17 cellular contexts compared by ENCODE assay signal in genomic region chr15:96559087-96559486, GRCh38.
DNase-seq lines count a peak whose midpoint lies in the region; ATAC-seq and TF ChIP-seq lines count a peak whose summit lies in the region.
"Had no signal": no experiment of that assay in that cellular context is flagged by ENCODE, and none has a peak within 500 bp of the region (broad histone marks: within the 10 kb centered on the region; RNA-seq: fewer than 3 reads in every experiment).

No MANE protein-coding gene starts in this region.

- H3K9me3 ChIP-seq in liver (ENCODE audit: control insufficient read depth in 4 of 4, low read length in 3 of 4) = no peaks in the 10 kb centered on the region
- H3K9me3 ChIP-seq: A549, Caco-2 had no signal

- H3K4me1 Mint-ChIP-seq in activated CD8-positive, alpha-beta T cell treated with anti-CD3 and anti-CD28 coated beads for 36 hours (ENCODE audit: low read depth) = no peaks in the 10 kb centered on the region
- H3K4me1 Mint-ChIP-seq: B cell had no signal

- no peak overlapping the region for H3K4me3 ChIP-seq in liver (ENCODE audit: low read depth in 1 of 3, low read length in 3 of 3)
- H3K4me3 ChIP-seq: A549; BLaER1 treated with 17β-estradiol and CSF1 and Interleukin-3, amounts not matched to agents 10 nM and 100 nM had no signal

- no peaks in the 10 kb centered on the region for H3K27me3 ChIP-seq in liver (ENCODE audit: control insufficient read depth in 4 of 4, insufficient read depth in 4 of 4, low read length in 3 of 4)
- H3K27me3 ChIP-seq: BLaER1 treated with 17β-estradiol and CSF1 and Interleukin-3, amounts not matched to agents 10 nM and 100 nM had no signal

- POLR2A ChIA-PET in activated CD8-positive, alpha-beta T cell treated with anti-CD3 and anti-CD28 coated beads for 36 hours (lab: Charles Lee) = no interaction called here

- CTCF ChIA-PET in activated CD8-positive, alpha-beta T cell treated with anti-CD3 and anti-CD28 coated beads for 36 hours (lab: Charles Lee) = no interaction called here

- no peak overlapping the region for H3K27ac ChIP-seq in liver (ENCODE audit: low read depth in 1 of 2, low read length in 2 of 2)
- H3K27ac ChIP-seq: 22Rv1; A549; BLaER1 treated with 17β-estradiol and CSF1 and Interleukin-3, amounts not matched to agents 10 nM and 100 nM; C4-2B had no signal

- 59% methylated on average over 1 of the region's 1 CpG for WGBS in liver

- H3K36me3 ChIP-seq in liver (ENCODE audit: control insufficient read depth in 4 of 4, insufficient read depth in 3 of 4, low read depth in 1 of 4, low read length in 3 of 4) = no peaks in the 10 kb centered on the region
- H3K36me3 ChIP-seq: BLaER1 treated with 17β-estradiol and CSF1 and Interleukin-3, amounts not matched to agents 10 nM and 100 nM had no signal

- intact Hi-C loops in activated CD8-positive, alpha-beta T cell treated with anti-CD3 and anti-CD28 coated beads for 36 hours (cut with micrococcal nuclease) = no loop called here

- peaks cover 1% of the 10 kb centered on the region for H3K9me3 Mint-ChIP-seq in activated CD8-positive, alpha-beta T cell treated with anti-CD3 and anti-CD28 coated beads for 36 hours
- H3K9me3 Mint-ChIP-seq: CD4-positive, alpha-beta T cell had no signal

- H3K27ac Mint-ChIP-seq in activated CD8-positive, alpha-beta T cell treated with anti-CD3 and anti-CD28 coated beads for 36 hours = no peak overlapping the region
- H3K27ac Mint-ChIP-seq: B cell; CD4-positive, alpha-beta T cell; CD8-positive, alpha-beta T cell had no signal

- no peak overlapping the region for H3K4me3 Mint-ChIP-seq in activated CD8-positive, alpha-beta T cell treated with anti-CD3 and anti-CD28 coated beads for 36 hours
- H3K4me3 Mint-ChIP-seq: B cell; CD4-positive, alpha-beta T cell; CD8-positive, alpha-beta T cell had no signal

- H3K9ac ChIP-seq in liver (ENCODE audit: low read depth in 1 of 2, low read length in 2 of 2) = no peak overlapping the region
- H3K9ac ChIP-seq: BLaER1 treated with 17β-estradiol and CSF1 and Interleukin-3, amounts not matched to agents 10 nM and 100 nM had no signal

- no peaks in the 10 kb centered on the region for H3K36me3 Mint-ChIP-seq in activated CD8-positive, alpha-beta T cell treated with anti-CD3 and anti-CD28 coated beads for 36 hours (ENCODE audit: low read depth)
- H3K36me3 Mint-ChIP-seq: CD8-positive, alpha-beta T cell had no signal

- peaks cover 0 to 20% (median 12%) of the 10 kb centered on the region in 4 donors for H3K4me1 ChIP-seq in liver (ENCODE audit: control insufficient read depth in 4 of 4, insufficient read depth in 4 of 4, low read length in 3 of 4)
- H3K4me1 ChIP-seq: A549; BLaER1 treated with 17β-estradiol and CSF1 and Interleukin-3, amounts not matched to agents 10 nM and 100 nM had no signal

- peak; percentile 83 for ATAC-seq in left lobe of liver
- ATAC-seq in activated CD8-positive, alpha-beta T cell treated with anti-CD3 and anti-CD28 coated beads for 36 hours = no peak
- ATAC-seq: A549; CD8-positive, alpha-beta T cell had no signal

- no peak for TF ChIP-seq CTCF in liver (IDR thresholded peaks at IDR 0.05; ENCODE audit: low read depth, low read length, missing input control)
- TF ChIP-seq CTCF in activated CD8-positive, alpha-beta T cell treated with anti-CD3 and anti-CD28 coated beads for 36 hours (IDR thresholded peaks at IDR 0.05) = no peak

- no peaks in the 10 kb centered on the region for H3K27me3 Mint-ChIP-seq in activated CD8-positive, alpha-beta T cell treated with anti-CD3 and anti-CD28 coated beads for 36 hours
- H3K27me3 Mint-ChIP-seq: B cell; CD4-positive, alpha-beta T cell had no signal

- no peak for TF ChIP-seq RAD21 in liver (IDR thresholded peaks at IDR 0.05)

- DNase-seq in left lobe of liver (ENCODE audit: low spot score) (peak; percentile 52), renal cortical epithelial cell (ENCODE audit: low read depth) (peak; percentile 16), glomerular visceral epithelial cell (ENCODE audit: extremely low spot score) (no peak)
- DNase-seq in activated CD8-positive, alpha-beta T cell treated with anti-CD3 and anti-CD28 coated beads for 36 hours = no peak
- DNase-seq: AML-193; Caco-2; Calu3; CD4-positive, alpha-beta T cell; CD8-positive, alpha-beta T cell; DMS79 treated with DMSO at 0.1 percent for 48 hours; GF-D8 had no signal

TF ChIP-seq in liver, 16 proteins besides CTCF, POLR2A, EP300 and RAD21:
- TF ChIP-seq HNF4A (conservative IDR thresholded peaks at IDR 0.05) (peak; percentile 55 to 57), TAF1 (conservative IDR thresholded peaks at IDR 0.05) (no peak)

Comparison
In these comparisons a context has a peak if more than half of its experiments do, and no peak if none do; other contexts are left out.
1. DNase-seq: peak in left lobe of liver (single experiment) and renal cortical epithelial cell (single experiment); none in activated CD8-positive, alpha-beta T cell treated with anti-CD3 and anti-CD28 coated beads for 36 hours (single experiment) and glomerular visceral epithelial cell (single experiment).